11 cellular contexts compared by ENCODE assay signal in genomic region chr1:210330279-210330866, GRCh38. TPM values are rescaled to one million over a fixed set of nuclear protein-coding genes. Genes with fewer than 3 reads are reported as not detected.
DNase-seq lines count a peak whose midpoint lies in the region; ATAC-seq and TF ChIP-seq lines count a peak whose summit lies in the region.
"Had no signal": no experiment of that assay in that cellular context is flagged by ENCODE, and none has a peak within 500 bp of the region (broad histone marks: within the 10 kb centered on the region; RNA-seq: fewer than 3 reads in every experiment).

No MANE protein-coding gene starts in this region.

- intact Hi-C loops in uterus (cut with DNase I; ENCODE audit: low total_unique reads) = no loop called here
- intact Hi-C loops in esophagus squamous epithelium (cut with DNase I) = no loop called here

- no peak overlapping the region for H3K27ac Mint-ChIP-seq in activated naive CD4-positive, alpha-beta T cell treated with anti-CD3 and anti-CD28 coated beads, Interleukin-2, amount 10 ng/mL, durations not matched to agents 7 days and 5 days
- peak overlapping the region; percentile 98 for H3K27ac Mint-ChIP-seq in effector memory CD8-positive, alpha-beta T cell
- H3K27ac Mint-ChIP-seq in stimulated activated memory B cell treated with anti-CD40 and anti-IgM and Interleukin-4, amounts not matched to agents 10 μg/mL and 1 μg/mL and 100 μg/mL, for 72 hours = peak overlapping the region; percentile 94

- H3K27me3 ChIP-seq in uterus (no peaks in the 10 kb centered on the region), esophagus squamous epithelium (no peaks in the 10 kb centered on the region)

- H3K36me3 ChIP-seq in uterus (no peaks in the 10 kb centered on the region), esophagus squamous epithelium (no peaks in the 10 kb centered on the region)

- H3K9me3 ChIP-seq in uterus (no peaks in the 10 kb centered on the region), esophagus squamous epithelium (no peaks in the 10 kb centered on the region)

- CTCF ChIA-PET in activated naive CD4-positive, alpha-beta T cell treated with anti-CD3 and anti-CD28 coated beads, Interleukin-2, amount 10 ng/mL, durations not matched to agents 7 days and 5 days (lab: Charles Lee) = interaction anchor here (0.9 to 1.2 kb wide), 3 partner anchors 15 to 70 kb away, joined by 3 to 4 read pairs (median 3); no protein-coding TSS in a partner anchor

- WGBS in esophagus squamous epithelium, 2 donors = 57 to 63% methylated on average over 7 of the region's 7 CpGs

- TF ChIP-seq CTCF in uterus (IDR thresholded peaks at IDR 0.05) = no peak
- TF ChIP-seq CTCF in esophagus squamous epithelium (IDR thresholded peaks at IDR 0.05) = no peak

- peaks cover under 1% of the 10 kb centered on the region for H3K9me3 Mint-ChIP-seq in activated naive CD4-positive, alpha-beta T cell treated with anti-CD3 and anti-CD28 coated beads, Interleukin-2, amount 10 ng/mL, durations not matched to agents 7 days and 5 days
- H3K9me3 Mint-ChIP-seq in effector memory CD8-positive, alpha-beta T cell = no peaks in the 10 kb centered on the region
- peaks cover under 1% of the 10 kb centered on the region for H3K9me3 Mint-ChIP-seq in stimulated activated memory B cell treated with anti-CD40 and anti-IgM and Interleukin-4, amounts not matched to agents 10 μg/mL and 1 μg/mL and 100 μg/mL, for 72 hours

- TF ChIP-seq POLR2A in uterus (IDR thresholded peaks at IDR 0.05) = no peak
- TF ChIP-seq POLR2A in esophagus squamous epithelium (IDR thresholded peaks at IDR 0.05) = no peak

- H3K4me3 ChIP-seq in uterus = no peak overlapping the region
- no peak overlapping the region for H3K4me3 ChIP-seq in esophagus squamous epithelium
- H3K4me3 ChIP-seq: lung had no signal

- H3K4me1 ChIP-seq in uterus (no peaks in the 10 kb centered on the region), esophagus squamous epithelium (peaks cover 9 to 47% (median 22%) of the 10 kb centered on the region in 3 donors)

- H3K4me1 Mint-ChIP-seq in activated naive CD4-positive, alpha-beta T cell treated with anti-CD3 and anti-CD28 coated beads, Interleukin-2, amount 10 ng/mL, durations not matched to agents 7 days and 5 days = peaks cover 39% of the 10 kb centered on the region
- peaks cover 35 to 37% of the 10 kb centered on the region in 2 donors for H3K4me1 Mint-ChIP-seq in effector memory CD8-positive, alpha-beta T cell (ENCODE audit: low read depth in 2 of 2)
- H3K4me1 Mint-ChIP-seq in stimulated activated memory B cell treated with anti-CD40 and anti-IgM and Interleukin-4, amounts not matched to agents 10 μg/mL and 1 μg/mL and 100 μg/mL, for 72 hours = peaks cover 39% of the 10 kb centered on the region

- no peak overlapping the region for H3K27ac ChIP-seq in uterus
- H3K27ac ChIP-seq in esophagus squamous epithelium = no peak overlapping the region

- peaks cover 3% of the 10 kb centered on the region for H3K36me3 Mint-ChIP-seq in activated naive CD4-positive, alpha-beta T cell treated with anti-CD3 and anti-CD28 coated beads, Interleukin-2, amount 10 ng/mL, durations not matched to agents 7 days and 5 days
- peaks cover 10% of the 10 kb centered on the region for H3K36me3 Mint-ChIP-seq in effector memory CD8-positive, alpha-beta T cell (ENCODE audit: insufficient read depth)
- H3K36me3 Mint-ChIP-seq in stimulated activated memory B cell treated with anti-CD40 and anti-IgM and Interleukin-4, amounts not matched to agents 10 μg/mL and 1 μg/mL and 100 μg/mL, for 72 hours = peaks cover 1% of the 10 kb centered on the region

- peak overlapping the region; percentile 87 for H3K4me3 Mint-ChIP-seq in activated naive CD4-positive, alpha-beta T cell treated with anti-CD3 and anti-CD28 coated beads, Interleukin-2, amount 10 ng/mL, durations not matched to agents 7 days and 5 days
- H3K4me3 Mint-ChIP-seq in effector memory CD8-positive, alpha-beta T cell = peak overlapping the region in 1 of 2 donors; percentile 95
- peak overlapping the region; percentile 90 for H3K4me3 Mint-ChIP-seq in stimulated activated memory B cell treated with anti-CD40 and anti-IgM and Interleukin-4, amounts not matched to agents 10 μg/mL and 1 μg/mL and 100 μg/mL, for 72 hours

- no peak for DNase-seq in activated naive CD4-positive, alpha-beta T cell treated with anti-CD3 and anti-CD28 coated beads, Interleukin-2, amount 10 ng/mL, durations not matched to agents 7 days and 5 days
- DNase-seq in activated naive CD4-positive, alpha-beta T cell treated with Interleukin-2 at 50 U/mL for 16 hours = no peak
- peak; percentile 70 for DNase-seq in NCI-H345 (lab: John Stamatoyannopoulos, UW)
- DNase-seq in effector memory CD8-positive, alpha-beta T cell = no peak
- DNase-seq in AG08395 (ENCODE audit: low spot score) = no peak
- DNase-seq in uterus = no peak
- no peak for DNase-seq in esophagus squamous epithelium (lab: John Stamatoyannopoulos, UW)
- DNase-seq: activated T-cell treated with anti-CD3 and anti-CD28 coated beads, Interleukin-2, amount 50 U/mL, for 48 hours; SIG-M5 had no signal

- H3K27me3 Mint-ChIP-seq in activated naive CD4-positive, alpha-beta T cell treated with anti-CD3 and anti-CD28 coated beads, Interleukin-2, amount 10 ng/mL, durations not matched to agents 7 days and 5 days = peaks cover 17% of the 10 kb centered on the region
- H3K27me3 Mint-ChIP-seq in effector memory CD8-positive, alpha-beta T cell = no peaks in the 10 kb centered on the region
- H3K27me3 Mint-ChIP-seq in stimulated activated memory B cell treated with anti-CD40 and anti-IgM and Interleukin-4, amounts not matched to agents 10 μg/mL and 1 μg/mL and 100 μg/mL, for 72 hours = peaks cover 4% of the 10 kb centered on the region

- ATAC-seq in effector memory CD8-positive, alpha-beta T cell (replicated peaks) = no peak
- no peak for ATAC-seq in stimulated activated memory B cell treated with anti-CD40 and anti-IgM and Interleukin-4, amounts not matched to agents 10 μg/mL and 1 μg/mL and 100 μg/mL, for 72 hours

RNA-seq across cellular contexts. Expression of gene HHAT, which starts 1.7 kb away (rescaled TPM):
- total RNA-seq in uterus (10 to 100 TPM in 1 of 4 donors, 1 to 10 TPM in 2, under 1 TPM in 1; 0.88 to 10.9 (median 3.4) TPM), esophagus squamous epithelium (1 to 10 TPM; 3.4 to 5.2 (median 4.0) TPM)
